20 cellular contexts compared by ENCODE assay signal in genomic region chr4:186946140-186946539, GRCh38.
DNase-seq lines count a peak whose midpoint lies in the region; ATAC-seq, FAIRE-seq and TF ChIP-seq lines count a peak whose summit lies in the region.
"Had no signal": no experiment of that assay in that cellular context is flagged by ENCODE, and none has a peak within 500 bp of the region (broad histone marks: within the 10 kb centered on the region; RNA-seq: fewer than 3 reads in every experiment).

No MANE protein-coding gene starts in this region.

- H2AFZ ChIP-seq in GM23338 (no peak overlapping the region), neural progenitor cell (replicated peaks) (no peak overlapping the region)

- H3K27ac ChIP-seq in GM23338 (ENCODE audit: low read depth) (no peak overlapping the region), Panc1 (ENCODE audit: low read length) (peak overlapping the region; percentile 69), neural progenitor cell (no peak overlapping the region)
- H3K27ac ChIP-seq: SJCRH30 had no signal

- no peak overlapping the region for H3K9ac ChIP-seq in neural progenitor cell

- 0 out of 3 replicates have a peak, but pooled peaks have one; percentile 9 for ATAC-seq in GM23338
- no peak for ATAC-seq in Panc1
- ATAC-seq in left colon, result peak; percentile 77
- ATAC-seq in HG03139 (IDR thresholded peaks at IDR 0.05; ENCODE audit: unreplicated experiment), result no peak

- peaks cover 19% of the 10 kb centered on the region for H3K4me1 Mint-ChIP-seq in GM23338
- peaks cover 35% of the 10 kb centered on the region for H3K4me1 Mint-ChIP-seq in neural progenitor cell
- H3K4me1 Mint-ChIP-seq: CD4-positive, CD25-positive, alpha-beta regulatory T cell had no signal

- H3K4me3 ChIP-seq in GM23338 (no peak overlapping the region), Panc1 (ENCODE audit: low read depth in 2 of 2, low read length in 2 of 2) (no peak overlapping the region), neural progenitor cell (no peak overlapping the region)
- H3K4me3 ChIP-seq: SJCRH30 had no signal

- no peak overlapping the region for H3K27ac Mint-ChIP-seq in GM23338
- no peak overlapping the region for H3K27ac Mint-ChIP-seq in neural progenitor cell
- H3K27ac Mint-ChIP-seq: CD4-positive, CD25-positive, alpha-beta regulatory T cell had no signal

- in situ Hi-C loops in Panc1 (cut with HindIII; ENCODE audit: low pct_unique_long_range_greater_than_20kb, low sequenced_read_pairs), result no loop called here

- FAIRE-seq in urothelium cell line (lab: Jason Lieb, UNC), result no peak
- FAIRE-seq: A204.1, GM12891, RCC 7860 had no signal

- H3K27me3 ChIP-seq in GM23338 (ENCODE audit: insufficient read depth), result no peaks in the 10 kb centered on the region
- H3K27me3 ChIP-seq in Panc1 (ENCODE audit: control insufficient read depth, insufficient read depth, low read length), result no peaks in the 10 kb centered on the region
- no peaks in the 10 kb centered on the region for H3K27me3 ChIP-seq in neural progenitor cell
- H3K27me3 ChIP-seq: BE2C, SJCRH30 had no signal

- H3K4me3 Mint-ChIP-seq in GM23338 (no peak overlapping the region), neural progenitor cell (no peak overlapping the region)
- H3K4me3 Mint-ChIP-seq: CD4-positive, CD25-positive, alpha-beta regulatory T cell had no signal

- H3K4me2 ChIP-seq in GM23338, result no peak overlapping the region
- no peak overlapping the region for H3K4me2 ChIP-seq in neural progenitor cell

- H3K36me3 ChIP-seq in GM23338 (ENCODE audit: insufficient read depth), result no peaks in the 10 kb centered on the region
- no peaks in the 10 kb centered on the region for H3K36me3 ChIP-seq in Panc1 (ENCODE audit: control insufficient read depth, insufficient read depth, low read length)
- H3K36me3 ChIP-seq in neural progenitor cell, result no peaks in the 10 kb centered on the region
- H3K36me3 ChIP-seq: BE2C, SJCRH30 had no signal

- POLR2A ChIA-PET in Panc1 (lab: Charles Lee), result no interaction called here

- no peaks in the 10 kb centered on the region for H3K9me3 Mint-ChIP-seq in GM23338
- H3K9me3 Mint-ChIP-seq in neural progenitor cell, result peaks cover 2% of the 10 kb centered on the region

- H3K9me2 ChIP-seq in GM23338 (ENCODE audit: insufficient read depth), result no peaks in the 10 kb centered on the region

- H3K9me3 ChIP-seq in Panc1 (ENCODE audit: control insufficient read depth, insufficient read depth, low read depth, low read length) (no peaks in the 10 kb centered on the region), neural progenitor cell (ENCODE audit: low read depth) (no peaks in the 10 kb centered on the region)
- H3K9me3 ChIP-seq: BE2C, SJCRH30 had no signal

- H3K27me3 Mint-ChIP-seq in GM23338 (ENCODE audit: insufficient read depth, low read depth, poor library complexity) (no peaks in the 10 kb centered on the region), neural progenitor cell (ENCODE audit: insufficient read depth, low read depth) (peaks cover 9% of the 10 kb centered on the region)
- H3K27me3 Mint-ChIP-seq: CD4-positive, CD25-positive, alpha-beta regulatory T cell had no signal

- BruUV-seq in Panc1 (replicated peaks; lab: Mats Ljungman, UMichigan), result no TSS peak

- H3K4me1 ChIP-seq in GM23338 (ENCODE audit: insufficient read depth) (peaks cover 8% of the 10 kb centered on the region), Panc1 (ENCODE audit: control insufficient read depth, insufficient read depth, low read length) (peaks cover 17% of the 10 kb centered on the region), neural progenitor cell (peaks cover 33% of the 10 kb centered on the region)

- H3F3A ChIP-seq in GM23338 (replicated peaks; ENCODE audit: low read depth), result no peaks in the 10 kb centered on the region
- peaks cover 16% of the 10 kb centered on the region for H3F3A ChIP-seq in neural progenitor cell (ENCODE audit: low read depth)

- H3K36me3 Mint-ChIP-seq in GM23338 (ENCODE audit: low read depth), result no peaks in the 10 kb centered on the region
- H3K36me3 Mint-ChIP-seq in neural progenitor cell, result no peaks in the 10 kb centered on the region
- H3K36me3 Mint-ChIP-seq: CD4-positive, CD25-positive, alpha-beta regulatory T cell had no signal

- no peak for DNase-seq in GM23338 (ENCODE audit: low spot score)
- no peak for DNase-seq in Panc1 (ENCODE audit: low read depth, low spot score)
- DNase-seq in left colon, result peak; percentile 50 to 58
- DNase-seq in neural progenitor cell (ENCODE audit: low spot score), result peak; percentile 42
- DNase-seq in urothelium cell line (ENCODE audit: low spot score), result no peak
- DNase-seq in NCI-H2171 (lab: John Stamatoyannopoulos, UW), result no peak
- DNase-seq in NCI-H1048 (lab: John Stamatoyannopoulos, UW), result no peak
- DNase-seq: CD4-positive, CD25-positive, alpha-beta regulatory T cell; GOT3; HCEC 1CT; KBM-7; NCI-H1436 treated with DMSO at 0.1 percent for 48 hours; NCI-H1930; NCI-H2227 treated with DMSO at 0.1 percent for 48 hours had no signal

- H4K20me1 ChIP-seq in GM23338 (replicated peaks; ENCODE audit: insufficient read depth) (no peaks in the 10 kb centered on the region), neural progenitor cell (ENCODE audit: low read depth) (no peaks in the 10 kb centered on the region)

- CTCF ChIA-PET in Panc1 (lab: Charles Lee), result no interaction called here

- H3K79me2 ChIP-seq in GM23338 (replicated peaks; ENCODE audit: insufficient read depth) (no peaks in the 10 kb centered on the region), neural progenitor cell (ENCODE audit: low read depth) (no peaks in the 10 kb centered on the region)

- intact Hi-C loops in Panc1 (cut with micrococcal nuclease; ENCODE audit: unreplicated experiment) (loop anchor here (10.0 kb wide), 1 partner anchor 221 kb away; the partner anchor contains the start of gene FAT1), left colon (cut with DNase I, micrococcal nuclease) (no loop called here)

- TF ChIP-seq CTCF in GM23338 (conservative IDR thresholded peaks at IDR 0.05; ENCODE audit: low read depth in 2 of 2), result no peak
- TF ChIP-seq CTCF in Panc1 (IDR thresholded peaks at IDR 0.05), result no peak
- TF ChIP-seq CTCF in neural progenitor cell (IDR thresholded peaks at IDR 0.05), result no peak

TF ChIP-seq in GM23338, 12 proteins besides CTCF, POLR2A, EP300 and RAD21:
- TF ChIP-seq NANOG (IDR thresholded peaks at IDR 0.05; ENCODE audit: borderline replicate concordance) (no peak), REST (IDR thresholded peaks at IDR 0.05; ENCODE audit: unreplicated experiment) (no peak)
TF ChIP-seq in GM23338: peak in this region for 0.

Comparison
In these comparisons a context has a peak if more than half of its experiments do, and no peak if none do; other contexts are left out.
1. ATAC-seq: peak in GM23338 (single experiment) and left colon (single experiment); none in Panc1 (single experiment) and HG03139 (single experiment).
2. DNase-seq: peak in left colon (2 of 2) and neural progenitor cell (single experiment); none in GM23338 (single experiment), Panc1 (single experiment), urothelium cell line (single experiment), NCI-H2171 (single experiment) and NCI-H1048 (single experiment).